Comparison of ENCODE assay signal across 12 cellular contexts in genomic region chr15:35496585-35496984, GRCh38. TPM values are rescaled to one million over a fixed set of nuclear protein-coding genes. Genes with fewer than 3 reads are reported as not detected.
DNase-seq lines count a peak whose midpoint lies in the region; ATAC-seq and TF ChIP-seq lines count a peak whose summit lies in the region.
"Had no signal": no experiment of that assay in that cellular context is flagged by ENCODE, and none has a peak within 500 bp of the region (broad histone marks: within the 10 kb centered on the region; RNA-seq: fewer than 3 reads in every experiment).

No MANE protein-coding gene starts in this region.

- no peak for DNase-seq in medulla oblongata (ENCODE audit: extremely low spot score)
- DNase-seq in hypothalamus (lab: John Stamatoyannopoulos, UW): no peak
- DNase-seq in adrenal gland: no peak
- DNase-seq in UCSD-AML1 (lab: John Stamatoyannopoulos, UW; ENCODE audit: unreplicated experiment): no peak
- DNase-seq: activated T-cell treated with anti-CD3 and anti-CD28 coated beads, Interleukin-2, amount 50 U/mL, for 72 hours; immature natural killer cell; NCI-H226 had no signal

- no peaks in the 10 kb centered on the region for H3K79me2 ChIP-seq in SU-DHL-6 (ENCODE audit: insufficient read depth, low read length)

- no peaks in the 10 kb centered on the region for H3F3A ChIP-seq in SU-DHL-6 (ENCODE audit: insufficient read depth)

- TF ChIP-seq CTCF in SU-DHL-6 (IDR thresholded peaks at IDR 0.05; ENCODE audit: insufficient read depth, low read length, poor library complexity, severe bottlenecking): no peak
- no peak for TF ChIP-seq CTCF in adrenal gland (IDR thresholded peaks at IDR 0.05)

- H3K9ac ChIP-seq in SU-DHL-6 (ENCODE audit: low read length): no peak overlapping the region

- peak overlapping the region; percentile 35; the same call in 1 of the 2 replicates for H3K27ac ChIP-seq in SU-DHL-6 (ENCODE audit: low read depth, low read length)
- no peak overlapping the region for H3K27ac ChIP-seq in adrenal gland
- H3K27ac ChIP-seq: HL-60 had no signal

- H3K4me1 ChIP-seq in adrenal gland (replicated peaks in 1 of 2): no peaks in the 10 kb centered on the region

- H3K36me3 ChIP-seq in SU-DHL-6 (ENCODE audit: low read length): no peaks in the 10 kb centered on the region
- H3K36me3 ChIP-seq in adrenal gland (replicated peaks in 1 of 2): no peaks in the 10 kb centered on the region

- H3K27me3 ChIP-seq in SU-DHL-6 (ENCODE audit: low read length) (no peaks in the 10 kb centered on the region), adrenal gland (no peaks in the 10 kb centered on the region)

- TF ChIP-seq POLR2A in GM18505 (IDR thresholded peaks at IDR 0.05; ENCODE audit: borderline replicate concordance, extremely low read depth, insufficient read depth, insufficient read length) (no peak), adrenal gland (IDR thresholded peaks at IDR 0.05) (no peak)

- no peaks in the 10 kb centered on the region for H4K20me1 ChIP-seq in SU-DHL-6 (ENCODE audit: low read depth, low read length)

- H3K9me2 ChIP-seq in SU-DHL-6 (replicated peaks; ENCODE audit: insufficient read depth, low read length): no peaks in the 10 kb centered on the region

- intact Hi-C loops in adrenal gland (cut with DNase I): no loop called here

- no peaks in the 10 kb centered on the region for H3K9me3 ChIP-seq in SU-DHL-6 (ENCODE audit: insufficient read depth, low read length)
- no peaks in the 10 kb centered on the region for H3K9me3 ChIP-seq in adrenal gland (replicated peaks in 1 of 3)

- peak overlapping the region; percentile 16 for H3K4me2 ChIP-seq in SU-DHL-6 (ENCODE audit: low read depth, low read length, poor library complexity, severe bottlenecking)

- no peak overlapping the region for H2AFZ ChIP-seq in SU-DHL-6 (ENCODE audit: low read depth, low read length, severe bottlenecking)

- no peak overlapping the region for H3K4me3 ChIP-seq in SU-DHL-6 (ENCODE audit: insufficient read depth, low read length, poor library complexity, severe bottlenecking)
- no peak overlapping the region for H3K4me3 ChIP-seq in adrenal gland

- ATAC-seq in GM18505 (IDR thresholded peaks at IDR 0.05; ENCODE audit: unreplicated experiment) (peak; percentile 100), GM21367 (IDR thresholded peaks at IDR 0.05; ENCODE audit: unreplicated experiment) (peak; percentile 99), HG03066 (IDR thresholded peaks at IDR 0.05; ENCODE audit: low read depth, unreplicated experiment) (peak; percentile 100)
- ATAC-seq: activated T-cell treated with anti-CD3 and anti-CD28 coated beads, Interleukin-2, amount 50 U/mL, for 72 hours had no signal

RNA-seq across cellular contexts. Expression of gene DPH6, which starts 49.4 kb away (rescaled TPM):
- total RNA-seq in adrenal gland: 10 to 100 TPM; 11.9 to 37.4 (median 17.5) TPM
- polyA plus RNA-seq in adrenal gland: 10 to 100 TPM in 1 of 3 donors, 1 to 10 TPM in 2; 5.0 to 11.5 (median 7.5) TPM
